8 cellular contexts compared by ENCODE assay signal in the genomic region with DNA sequence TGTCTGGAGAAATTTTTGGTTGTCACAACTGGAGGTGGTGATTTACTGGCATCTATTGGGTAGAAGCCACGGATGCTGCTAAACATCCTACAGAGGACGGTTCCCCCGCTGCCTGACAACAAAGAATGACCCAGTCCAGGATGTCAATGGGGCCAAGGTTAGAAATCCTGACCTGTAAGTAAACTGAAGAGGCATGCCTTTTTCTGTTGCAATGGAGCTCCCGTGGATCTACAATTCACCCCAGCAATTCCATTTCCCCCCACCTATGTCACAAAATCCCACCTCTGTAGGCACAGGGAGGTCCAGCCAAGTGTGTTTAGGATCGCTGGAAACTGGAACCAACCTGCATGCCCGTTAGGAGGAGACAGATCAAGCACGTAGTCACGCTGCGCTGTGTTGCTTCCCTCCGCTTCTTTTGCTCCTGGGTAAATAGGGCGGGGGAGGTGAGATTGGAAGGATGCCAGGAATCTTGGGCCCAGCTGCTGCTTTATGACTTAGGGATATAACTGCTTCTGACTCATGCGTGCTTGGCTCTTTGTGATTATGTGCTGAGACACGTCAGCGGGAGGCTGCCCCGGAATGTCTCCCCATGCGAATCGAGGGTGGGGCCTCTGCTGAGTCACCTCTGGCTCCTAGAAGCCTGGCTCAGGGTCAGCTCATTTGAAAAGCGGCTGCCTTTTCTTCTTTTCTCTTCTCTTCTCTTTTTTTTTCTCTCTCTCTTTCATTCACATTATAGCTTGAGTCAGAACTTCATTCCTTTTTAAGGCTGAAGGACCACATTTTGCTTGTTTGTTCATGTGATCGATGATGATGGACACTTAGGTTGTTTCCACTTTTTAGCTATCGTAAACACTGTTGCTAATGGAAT. TPM values are rescaled to one million over a fixed set of nuclear protein-coding genes. Genes with fewer than 3 reads are reported as not detected.
A peak's percentile ranks its signal among the peaks of the same experiment; 100 is the strongest.
DNase-seq lines count a peak whose midpoint lies in the region; ATAC-seq lines count a peak whose summit lies in the region.

No MANE protein-coding gene starts in this region.

- peak overlapping the region; percentile 68 for H3K9ac ChIP-seq in muscle layer of colon (ENCODE audit: low read length)

- H3K4me1 ChIP-seq in muscle layer of colon (ENCODE audit: insufficient read depth, low read length) = peaks cover 4% of the 10 kb centered on the region

- no peaks in the 10 kb centered on the region for H3K9me3 ChIP-seq in muscle layer of colon (ENCODE audit: low read length)

- ATAC-seq in GM21423 (IDR thresholded peaks at IDR 0.05; ENCODE audit: unreplicated experiment) = peak; percentile 91
- peak; percentile 99 for ATAC-seq in esophagus mucosa

- H3K27me3 ChIP-seq in muscle layer of colon (ENCODE audit: control insufficient read depth in 1 of 2, insufficient read depth in 2 of 2, low read length in 2 of 2) = no peaks in the 10 kb centered on the region

- DNase-seq in COLO829 (ENCODE audit: low spot score) = peak; percentile 100
- peak; percentile 95 for DNase-seq in HuH-7.5 (ENCODE audit: low spot score)
- peak; percentile 83 for DNase-seq in OCI-M2 (lab: John Stamatoyannopoulos, UW; ENCODE audit: unreplicated experiment)
- DNase-seq in activated T-cell treated with anti-CD3 and anti-CD28 coated beads, Interleukin-2, amount 50 U/mL, for 1 hour = peak; percentile 76
- peak; percentile 88 for DNase-seq in stimulated activated CD8-positive, alpha-beta memory T cell treated with anti-CD3 and anti-CD28 coated beads, Interleukin-4, amount 100 ng/mL, for 48 hours

- H3K36me3 ChIP-seq in muscle layer of colon (ENCODE audit: insufficient read depth, low read length) = no peaks in the 10 kb centered on the region

- peak overlapping the region; percentile 83 for H3K27ac ChIP-seq in muscle layer of colon (ENCODE audit: low read depth, low read length)

- peak overlapping the region in 1 of 2 donors; percentile 54 for H3K4me3 ChIP-seq in muscle layer of colon (ENCODE audit: low read depth in 1 of 2, low read length in 2 of 2)

RNA-seq across cellular contexts. Expression of a gene that starts 12.4 kb away (rescaled TPM):
- total RNA-seq in esophagus mucosa = 27.0 TPM

RNA-seq across cellular contexts. Expression of a gene that starts 24.7 kb away (rescaled TPM):
- 59.8 TPM for total RNA-seq in esophagus mucosa

RNA-seq across cellular contexts. Expression of a gene that starts 53.0 kb away (rescaled TPM):
- total RNA-seq in esophagus mucosa = 75.6 TPM
